26 cellular contexts compared by ENCODE assay signal in the genomic region with DNA sequence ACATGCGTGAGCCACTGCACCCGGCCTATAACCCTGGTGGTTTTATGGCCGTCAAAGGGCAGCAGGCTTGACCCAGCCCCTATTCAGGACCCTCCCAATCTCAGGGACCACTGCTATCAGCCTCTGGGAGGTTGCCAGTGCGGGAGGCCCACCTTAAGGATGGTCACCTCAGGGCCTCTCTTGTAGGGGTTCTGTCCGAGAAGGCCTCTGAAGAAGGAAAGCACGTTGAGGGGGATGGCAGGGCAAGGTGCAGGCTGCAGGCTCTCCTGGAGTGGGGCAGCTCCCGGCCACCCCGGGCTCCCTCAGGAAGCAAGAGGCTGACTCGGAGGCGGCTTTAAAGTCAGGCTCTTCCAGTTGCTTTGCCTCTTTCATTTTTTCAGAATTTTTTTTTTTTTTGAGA. TPM values are rescaled to one million over a fixed set of nuclear protein-coding genes. Genes with fewer than 3 reads are reported as not detected.
"Had no signal": no experiment of that assay in that cellular context is flagged by ENCODE, and none has a peak within 500 bp of the region (broad histone marks: within the 10 kb centered on the region; RNA-seq: fewer than 3 reads in every experiment).

No MANE protein-coding gene starts in this region.

- H3K9me3 ChIP-seq: colonic mucosa, heart left ventricle, pancreas, prostate gland, right lobe of liver, spleen, thoracic aorta, transverse colon had no signal

- H3K36me3 Mint-ChIP-seq: natural killer cell; stimulated activated memory B cell treated with anti-CD40 and anti-IgM and Interleukin-4, amounts not matched to agents 10 μg/mL and 1 μg/mL and 100 μg/mL, for 72 hours had no signal

- H3K27ac ChIP-seq: colonic mucosa, heart left ventricle, pancreas, prostate gland, right lobe of liver, spleen, thoracic aorta, transverse colon had no signal

- H3K4me1 Mint-ChIP-seq: natural killer cell; stimulated activated memory B cell treated with anti-CD40 and anti-IgM and Interleukin-4, amounts not matched to agents 10 μg/mL and 1 μg/mL and 100 μg/mL, for 72 hours; stimulated activated naive CD8-positive, alpha-beta T cell treated with anti-CD3 and anti-CD28 coated beads, Interleukin-15, amount 100 ng/mL, for 72 hours had no signal

- H3K4me3 Mint-ChIP-seq: natural killer cell; neural crest cell; stimulated activated memory B cell treated with anti-CD40 and anti-IgM and Interleukin-4, amounts not matched to agents 10 μg/mL and 1 μg/mL and 100 μg/mL, for 72 hours; stimulated activated naive CD8-positive, alpha-beta T cell treated with anti-CD3 and anti-CD28 coated beads, Interleukin-15, amount 100 ng/mL, for 72 hours had no signal

- H3K36me3 ChIP-seq: colonic mucosa, heart left ventricle, pancreas, prostate gland, right lobe of liver, spleen, thoracic aorta, transverse colon had no signal

- H3K27ac Mint-ChIP-seq: natural killer cell; stimulated activated memory B cell treated with anti-CD40 and anti-IgM and Interleukin-4, amounts not matched to agents 10 μg/mL and 1 μg/mL and 100 μg/mL, for 72 hours; stimulated activated naive CD8-positive, alpha-beta T cell treated with anti-CD3 and anti-CD28 coated beads, Interleukin-15, amount 100 ng/mL, for 72 hours had no signal

- H3K4me1 ChIP-seq: colonic mucosa, pancreas, prostate gland, right lobe of liver had no signal

- ATAC-seq: heart left ventricle; left ventricle myocardium superior; natural killer cell; pancreas; right lobe of liver; stimulated activated memory B cell treated with anti-CD40 and anti-IgM and Interleukin-4, amounts not matched to agents 10 μg/mL and 1 μg/mL and 100 μg/mL, for 72 hours; stimulated activated naive CD8-positive, alpha-beta T cell treated with anti-CD3 and anti-CD28 coated beads, Interleukin-15, amount 100 ng/mL, for 72 hours had no signal

- H3K27me3 ChIP-seq: colonic mucosa, pancreas, right lobe of liver had no signal

- FAIRE-seq: frontal cortex, pancreas had no signal

- H3K9me3 Mint-ChIP-seq: natural killer cell; neural crest cell; stimulated activated memory B cell treated with anti-CD40 and anti-IgM and Interleukin-4, amounts not matched to agents 10 μg/mL and 1 μg/mL and 100 μg/mL, for 72 hours; stimulated activated naive CD8-positive, alpha-beta T cell treated with anti-CD3 and anti-CD28 coated beads, Interleukin-15, amount 100 ng/mL, for 72 hours had no signal

- DNase-seq: colonic mucosa; dermis blood vessel endothelial cell; effector CD4-positive, alpha-beta T cell; heart left ventricle; hypothalamus; islet precursor cell; left ventricle myocardium superior; mammary epithelial cell; natural killer cell; nucleus accumbens; right lobe of liver; spleen; stimulated activated CD4-positive, alpha-beta T cell treated with anti-CD3 and anti-CD28 coated beads, Interleukin-15, amount 100 ng/mL, for 24 hours; stimulated activated CD4-positive, alpha-beta T cell treated with anti-CD3 and anti-CD28 coated beads, Interleukin-1b, Interleukin-23, amount 100 ng/mL, for 48 hours; stimulated activated CD4-positive, alpha-beta T cell treated with anti-CD3 and anti-CD28 coated beads, Interleukin-4, amount 100 ng/mL, for 24 hours; stimulated activated naive CD8-positive, alpha-beta T cell treated with anti-CD3 and anti-CD28 coated beads, Interleukin-15, amount 100 ng/mL, for 72 hours; substantia nigra; transverse colon had no signal

- H3K4me3 ChIP-seq: colonic mucosa, heart left ventricle, pancreas, prostate gland, right lobe of liver, spleen, thoracic aorta, transverse colon had no signal

RNA-seq across cellular contexts. Expression of gene GRTP1, which starts 6.0 kb away (rescaled TPM):
- total RNA-seq: glomerular endothelial cell, myocyte, natural killer cell had no signal
